8 cellular contexts compared by ENCODE assay signal in the genomic region with DNA sequence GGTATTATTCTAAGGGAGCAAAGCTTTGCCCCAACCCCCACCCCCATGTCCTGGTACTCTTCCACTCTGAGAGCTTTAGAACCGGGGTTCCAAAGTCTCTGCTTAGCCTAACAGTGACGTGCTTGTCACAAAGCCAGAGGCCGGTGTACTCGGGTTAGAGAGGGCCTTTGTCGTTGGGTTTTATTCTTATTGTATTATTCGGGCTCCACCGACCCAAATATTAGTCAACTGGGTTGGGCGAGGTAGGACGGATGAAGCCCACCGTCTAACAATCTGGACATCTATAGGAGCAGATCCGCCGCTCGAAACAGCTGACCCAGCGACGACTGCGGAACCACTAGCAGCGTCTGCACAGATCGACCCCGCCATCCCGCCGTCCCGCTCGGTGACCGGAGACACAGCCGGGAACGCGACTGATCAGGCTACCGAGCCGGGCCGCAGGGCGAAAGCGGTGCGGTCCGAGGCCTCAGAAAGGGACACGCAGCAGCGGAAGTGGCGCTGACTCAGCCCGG. TPM values are rescaled to one million over a fixed set of nuclear protein-coding genes. Genes with fewer than 3 reads are reported as not detected.
A peak's percentile ranks its signal among the peaks of the same experiment; 100 is the strongest.
DNase-seq lines count a peak whose midpoint lies in the region; ATAC-seq, FAIRE-seq and TF ChIP-seq lines count a peak whose summit lies in the region.
"Not testable (repeated sequence)": the region's sequence is repeated elsewhere in the genome, so short reads cannot be mapped to it uniquely, and the experiment has no call there.

No MANE protein-coding gene starts in this region.

- H3K4me1 ChIP-seq in ES-I3 (ENCODE audit: insufficient read depth, low read length); keratinocyte (ENCODE audit: control insufficient read depth, extremely low read depth, insufficient read depth, low read length): not testable (repeated sequence)
- H3K4me1 ChIP-seq in OCI-LY7 (ENCODE audit: insufficient read depth, low read length, poor library complexity, severe bottlenecking) (peaks cover 43% of the 10 kb centered on the region), neutrophil (ENCODE audit: control insufficient read depth in 1 of 2, insufficient read depth in 1 of 2, low read depth in 1 of 2, low read length in 1 of 2) (peaks cover 62 to 63% of the 10 kb centered on the region in 2 experiments), tibial artery (peaks cover 0 to 46% (median 16%) of the 10 kb centered on the region in 4 donors)

- peak overlapping the region; percentile 60 for H3K4me2 ChIP-seq in OCI-LY7 (ENCODE audit: low read length)
- H3K4me2 ChIP-seq in keratinocyte (ENCODE audit: control insufficient read depth, extremely low read depth, insufficient read depth, low read depth, low read length) = not testable (repeated sequence)

- H2AFZ ChIP-seq in OCI-LY7 (ENCODE audit: low read length) (peak overlapping the region; percentile 59; the same call in 1 of the 2 replicates), keratinocyte (ENCODE audit: control insufficient read depth, low read length) (peak overlapping the region; percentile 58)

- H3K79me2 ChIP-seq in OCI-LY7 (ENCODE audit: insufficient read depth, low read depth, low read length) (peaks cover 67% of the 10 kb centered on the region), keratinocyte (ENCODE audit: control insufficient read depth, insufficient read depth, low read length) (peaks cover 63% of the 10 kb centered on the region)

- CTCF ChIA-PET in OCI-LY7 (lab: Charles Lee; ENCODE audit: unreplicated experiment) = interaction anchor here (0.6 kb wide), 2 partner anchors 210 to 913 kb away, joined by 3 to 4 read pairs; no protein-coding TSS in a partner anchor

- POLR2A ChIA-PET in OCI-LY7 (lab: Charles Lee) = interaction anchor here (0.6 to 2.1 kb wide), 7 partner anchors 14 to 545 kb away, joined by 3 to 15 read pairs (median 4); a partner anchor contains a TSS

- H3K9me2 ChIP-seq in OCI-LY7 (ENCODE audit: insufficient read depth, low read length) = not testable (repeated sequence)

- H4K20me1 ChIP-seq in OCI-LY7 (ENCODE audit: insufficient read depth, low read length); keratinocyte (ENCODE audit: control insufficient read depth, extremely low read depth, insufficient read depth, low read length): not testable (repeated sequence)

- peak overlapping the region; percentile 96 for H3K4me3 ChIP-seq in OCI-LY7 (ENCODE audit: low read depth, low read length, poor library complexity, severe bottlenecking)
- peak overlapping the region; percentile 44 to 99 (median 87) for H3K4me3 ChIP-seq in keratinocyte (ENCODE audit: control insufficient read depth in 2 of 3, extremely low read depth in 1 of 3, insufficient read depth in 2 of 3, low read depth in 1 of 3, low read length in 3 of 3)
- H3K4me3 ChIP-seq in neutrophil (ENCODE audit: low read depth in 1 of 2, low read length in 1 of 2) = peak overlapping the region; percentile 91 to 96
- H3K4me3 ChIP-seq in tibial artery = peak overlapping the region; percentile 86 to 97

- H3K4me3 Mint-ChIP-seq in endothelial cell (ENCODE audit: unreplicated experiment) = peak overlapping the region; percentile 86

- TF ChIP-seq CTCF in OCI-LY7 (conservative IDR thresholded peaks at IDR 0.05; ENCODE audit: low read length); endothelial cell (IDR thresholded peaks at IDR 0.05; ENCODE audit: unreplicated experiment); keratinocyte (optimal IDR thresholded peaks at IDR 0.05 in 1 of 3, IDR thresholded peaks at IDR 0.05 in 1 of 3, conservative IDR thresholded peaks at IDR 0.05 in 1 of 3; ENCODE audit: extremely low read depth in 1 of 3, insufficient read depth in 2 of 3, low read length in 3 of 3); neutrophil (IDR thresholded peaks at IDR 0.05); tibial artery (IDR thresholded peaks at IDR 0.05): not testable (repeated sequence)

- H3K9me3 Mint-ChIP-seq in activated naive CD4-positive, alpha-beta T cell treated with anti-CD3 and anti-CD28 coated beads, Interleukin-2, amount 50 U/mL, for 72 hours; endothelial cell (ENCODE audit: unreplicated experiment): not testable (repeated sequence)

- DNase-seq in OCI-LY7 (ENCODE audit: low spot score); activated naive CD4-positive, alpha-beta T cell treated with anti-CD3 and anti-CD28 coated beads, Interleukin-2, amount 50 U/mL, for 72 hours (ENCODE audit: low spot score in 2 of 2); endothelial cell (ENCODE audit: low spot score); keratinocyte (ENCODE audit: low read depth, low spot score); tibial artery: not testable (repeated sequence)

- not testable (repeated sequence) for H3K9me1 ChIP-seq in keratinocyte (ENCODE audit: control insufficient read depth, extremely low read depth, insufficient read depth, low read length)

- peaks cover 24% of the 10 kb centered on the region for H3K4me1 Mint-ChIP-seq in endothelial cell (ENCODE audit: unreplicated experiment)

- dilution Hi-C loops in keratinocyte (cut with MboI; ENCODE audit: extremely low pct_ligation_motif_present, low sequenced_read_pairs) = not testable (repeated sequence)

- intact Hi-C loops in OCI-LY7 (cut with micrococcal nuclease; ENCODE audit: unreplicated experiment) = loop anchor here (5.0 kb wide), 1 partner anchor 102 kb away; a partner anchor contains a TSS
- intact Hi-C loops in tibial artery (cut with DNase I; ENCODE audit: low total_unique reads) = not testable (repeated sequence)

- H3K27me3 Mint-ChIP-seq in endothelial cell (ENCODE audit: unreplicated experiment) = not testable (repeated sequence)

- H3K36me3 Mint-ChIP-seq in activated naive CD4-positive, alpha-beta T cell treated with anti-CD3 and anti-CD28 coated beads, Interleukin-2, amount 50 U/mL, for 72 hours = peaks cover 0 to 12% of the 10 kb centered on the region in 2 donors
- H3K36me3 Mint-ChIP-seq in endothelial cell (ENCODE audit: low read depth, unreplicated experiment) = not testable (repeated sequence)

- BruUV-seq in OCI-LY7 (replicated peaks; lab: Mats Ljungman, UMichigan) = not testable (repeated sequence)

- H3K27me3 ChIP-seq in keratinocyte (ENCODE audit: control insufficient read depth, extremely low read depth, insufficient read depth, low read length); neutrophil; tibial artery: not testable (repeated sequence)

- not testable (repeated sequence) for H3K36me3 ChIP-seq in ES-I3 (ENCODE audit: insufficient read depth, low read length); keratinocyte (ENCODE audit: control insufficient read depth in 2 of 2, extremely low read depth in 1 of 2, insufficient read depth in 2 of 2, low read length in 2 of 2); neutrophil; tibial artery
- H3K36me3 ChIP-seq in OCI-LY7 (ENCODE audit: insufficient read depth, low read length) = peaks cover 25% of the 10 kb centered on the region

- peak overlapping the region; percentile 14 to 87 for H3K27ac Mint-ChIP-seq in activated naive CD4-positive, alpha-beta T cell treated with anti-CD3 and anti-CD28 coated beads, Interleukin-2, amount 50 U/mL, for 72 hours
- peak overlapping the region; percentile 52 for H3K27ac Mint-ChIP-seq in endothelial cell (ENCODE audit: unreplicated experiment)

- H3K9ac ChIP-seq in ES-I3 (ENCODE audit: low read depth, low read length) = peak overlapping the region; percentile 99
- peak overlapping the region; percentile 94 for H3K9ac ChIP-seq in keratinocyte (ENCODE audit: control insufficient read depth, extremely low read depth, insufficient read depth, low read length)

- ATAC-seq in HG02642 (IDR thresholded peaks at IDR 0.05; ENCODE audit: poor library complexity, unreplicated experiment) = peak; percentile 1
- ATAC-seq in activated naive CD4-positive, alpha-beta T cell treated with anti-CD3 and anti-CD28 coated beads, Interleukin-2, amount 50 U/mL, for 72 hours = peak in 1 of 2 donors; percentile 4

- H3K27ac ChIP-seq in OCI-LY7 (ENCODE audit: low read depth, low read length, poor library complexity, severe bottlenecking) = peak overlapping the region; percentile 85
- H3K27ac ChIP-seq in keratinocyte (ENCODE audit: control insufficient read depth, insufficient read depth, low read length) = peak overlapping the region; percentile 82
- peak overlapping the region; percentile 95 for H3K27ac ChIP-seq in neutrophil
- peak overlapping the region; percentile 89 to 96 for H3K27ac ChIP-seq in tibial artery

- not testable (repeated sequence) for FAIRE-seq in keratinocyte (lab: Jason Lieb, UNC)

- H3K9me3 ChIP-seq in ES-I3 (ENCODE audit: control insufficient read depth, insufficient read depth, low read length); OCI-LY7 (ENCODE audit: low read length); keratinocyte (ENCODE audit: control insufficient read depth, low read depth, low read length); neutrophil; tibial artery: not testable (repeated sequence)

RNA-seq across cellular contexts. Expression of a gene that starts 0.4 kb away (rescaled TPM):
- total RNA-seq in OCI-LY7 (2014; rRNA removed; shearing (Covaris generic)) = 125 and 140 TPM in 2 replicates
- total RNA-seq in OCI-LY7 (2022) (116 and 117 TPM in 2 replicates), endothelial cell (ENCODE audit: unreplicated experiment) (58.5 TPM)
- 10 to 100 TPM; 70.7 to 86.9 TPM for total RNA-seq in activated naive CD4-positive, alpha-beta T cell treated with anti-CD3 and anti-CD28 coated beads, Interleukin-2, amount 50 U/mL, for 72 hours
- 126 to 178 TPM (median 167 TPM) in 3 replicates for polyA plus RNA-seq in keratinocyte
- polyA plus RNA-seq in keratinocyte (2011; ENCODE audit: low read depth) = 61.5 TPM
- 117 and 163 TPM in 2 replicates for polyA plus RNA-seq in keratinocyte (2011; cell fraction: cytosol; rRNA removed)
- polyA plus RNA-seq in keratinocyte (2011; cell fraction: nucleus; rRNA removed) = 146 and 193 TPM in 2 replicates
- polyA plus RNA-seq in keratinocyte (2012; ENCODE audit: low replicate concordance) = 94.3 and 111 TPM in 2 replicates
- polyA minus RNA-seq in keratinocyte = 27.4 to 104 TPM (median 86.1 TPM) in 3 replicates
- 82.3 TPM for polyA minus RNA-seq in keratinocyte (2011; cell fraction: cytosol; rRNA and poly(A)+ RNA removed)
- 38.4 and 69.7 TPM in 2 replicates for polyA minus RNA-seq in keratinocyte (2011; cell fraction: nucleus; rRNA and poly(A)+ RNA removed)

RNA-seq across cellular contexts. Expression of a gene that starts 2.8 kb away (rescaled TPM):
- total RNA-seq in OCI-LY7 (2014; rRNA removed; shearing (Covaris generic)) = 28.6 and 30.7 TPM in 2 replicates
- total RNA-seq in OCI-LY7 (2022) = 72.4 and 73.0 TPM in 2 replicates
- 10 to 100 TPM; 77.1 to 98.5 TPM for total RNA-seq in activated naive CD4-positive, alpha-beta T cell treated with anti-CD3 and anti-CD28 coated beads, Interleukin-2, amount 50 U/mL, for 72 hours
- 54.4 TPM for total RNA-seq in endothelial cell (ENCODE audit: unreplicated experiment)
- polyA plus RNA-seq in keratinocyte = 24.0 to 33.8 TPM (median 30.2 TPM) in 3 replicates
- polyA plus RNA-seq in keratinocyte (2011; ENCODE audit: low read depth) = 20.3 TPM
- 18.5 and 34.2 TPM in 2 replicates for polyA plus RNA-seq in keratinocyte (2011; cell fraction: cytosol; rRNA removed)
- 33.7 and 35.1 TPM in 2 replicates for polyA plus RNA-seq in keratinocyte (2011; cell fraction: nucleus; rRNA removed)
- polyA plus RNA-seq in keratinocyte (2012; ENCODE audit: low replicate concordance) = 16.5 and 23.1 TPM in 2 replicates
- polyA minus RNA-seq in keratinocyte = 33.1 to 101 TPM (median 64.8 TPM) in 3 replicates
- 21.9 TPM for polyA minus RNA-seq in keratinocyte (2011; cell fraction: cytosol; rRNA and poly(A)+ RNA removed)
- polyA minus RNA-seq in keratinocyte (2011; cell fraction: nucleus; rRNA and poly(A)+ RNA removed) = 14.1 and 31.7 TPM in 2 replicates

RNA-seq across cellular contexts. Expression of a gene that starts 31.2 kb away (rescaled TPM):
- 15.6 and 23.1 TPM in 2 replicates for total RNA-seq in OCI-LY7 (2014; rRNA removed; shearing (Covaris generic))
- total RNA-seq in OCI-LY7 (2022) = 30.3 and 30.7 TPM in 2 replicates
- 10 to 100 TPM; 21.9 to 29.4 TPM for total RNA-seq in activated naive CD4-positive, alpha-beta T cell treated with anti-CD3 and anti-CD28 coated beads, Interleukin-2, amount 50 U/mL, for 72 hours
- total RNA-seq in endothelial cell (ENCODE audit: unreplicated experiment) = 25.3 TPM
- polyA plus RNA-seq in keratinocyte = 6.5 to 16.2 TPM (median 11.3 TPM) in 3 replicates
- polyA plus RNA-seq in keratinocyte (2011; ENCODE audit: low read depth) = 8.2 TPM
- polyA plus RNA-seq in keratinocyte (2011; cell fraction: cytosol; rRNA removed) = 5.1 and 10.8 TPM in 2 replicates
- polyA plus RNA-seq in keratinocyte (2011; cell fraction: nucleus; rRNA removed) = 22.7 TPM in 2 replicates
- 7.2 and 9.2 TPM in 2 replicates for polyA plus RNA-seq in keratinocyte (2012; ENCODE audit: low replicate concordance)
- polyA minus RNA-seq in keratinocyte = 16.0 to 30.9 TPM (median 17.2 TPM) in 3 replicates
- 10.7 TPM for polyA minus RNA-seq in keratinocyte (2011; cell fraction: cytosol; rRNA and poly(A)+ RNA removed)
- 17.4 and 31.6 TPM in 2 replicates for polyA minus RNA-seq in keratinocyte (2011; cell fraction: nucleus; rRNA and poly(A)+ RNA removed)
